33 cellular contexts compared by ENCODE assay signal in genomic region chr17:7391307-7391706, GRCh38. TPM values are rescaled to one million over a fixed set of nuclear protein-coding genes. Genes with fewer than 3 reads are reported as not detected.
DNase-seq lines count a peak whose midpoint lies in the region; ATAC-seq and TF ChIP-seq lines count a peak whose summit lies in the region.
"Had no signal": no experiment of that assay in that cellular context is flagged by ENCODE, and none has a peak within 500 bp of the region (broad histone marks: within the 10 kb centered on the region; RNA-seq: fewer than 3 reads in every experiment).

No MANE protein-coding gene starts in this region.

- H3K27me3 Mint-ChIP-seq in CD4-positive, CD25-positive, alpha-beta regulatory T cell = peaks cover 5% of the 10 kb centered on the region
- no peaks in the 10 kb centered on the region for H3K27me3 Mint-ChIP-seq in activated T-helper 17 cell treated with anti-CD3 and anti-CD28 coated beads, Interleukin-2, amount 50 U/mL, for 72 hours
- H3K27me3 Mint-ChIP-seq: activated CD4-positive, alpha-beta T cell treated with anti-CD3 and anti-CD28 coated beads for 36 hours; stimulated activated naive CD8-positive, alpha-beta T cell treated with anti-CD3 and anti-CD28 coated beads, Interleukin-15, Interleukin-2, amounts not matched to agents 100 ng/mL and 50 ng/mL, for 24 hours had no signal

- no peak for TF ChIP-seq CTCF in 22Rv1 (IDR thresholded peaks at IDR 0.05)

- no peak for ATAC-seq in CD4-positive, CD25-positive, alpha-beta regulatory T cell (ENCODE audit: low read depth in 2 of 2)
- ATAC-seq in activated T-helper 17 cell treated with anti-CD3 and anti-CD28 coated beads, Interleukin-2, amount 50 U/mL, for 72 hours (replicated peaks) = no peak
- ATAC-seq in GM21526 (IDR thresholded peaks at IDR 0.05; ENCODE audit: low FRiP score, unreplicated experiment) = no peak
- ATAC-seq: activated CD4-positive, alpha-beta T cell treated with anti-CD3 and anti-CD28 coated beads for 36 hours; body of pancreas; gastroesophageal sphincter; PC-3 had no signal

- peaks cover 44% of the 10 kb centered on the region for H3K36me3 ChIP-seq in CD4-positive, CD25-positive, alpha-beta regulatory T cell (ENCODE audit: control insufficient read depth, insufficient read depth, low read length)
- H3K36me3 ChIP-seq: adrenal gland, HAP-1 had no signal

- no peaks in the 10 kb centered on the region for H3K27me3 ChIP-seq in CD4-positive, CD25-positive, alpha-beta regulatory T cell (ENCODE audit: control insufficient read depth, insufficient read depth, low read length)
- H3K27me3 ChIP-seq: adrenal gland, body of pancreas, gastroesophageal sphincter, vagina had no signal

- no peaks in the 10 kb centered on the region for H3K9me3 Mint-ChIP-seq in CD4-positive, CD25-positive, alpha-beta regulatory T cell
- no peaks in the 10 kb centered on the region for H3K9me3 Mint-ChIP-seq in activated T-helper 17 cell treated with anti-CD3 and anti-CD28 coated beads, Interleukin-2, amount 50 U/mL, for 72 hours
- H3K9me3 Mint-ChIP-seq: stimulated activated naive CD8-positive, alpha-beta T cell treated with anti-CD3 and anti-CD28 coated beads, Interleukin-15, Interleukin-2, amounts not matched to agents 100 ng/mL and 50 ng/mL, for 24 hours had no signal

- no peaks in the 10 kb centered on the region for H3K9me3 ChIP-seq in CD4-positive, CD25-positive, alpha-beta regulatory T cell (ENCODE audit: control insufficient read depth in 2 of 2, low read length in 2 of 2)
- H3K9me3 ChIP-seq: adrenal gland, body of pancreas, gastroesophageal sphincter, HAP-1, SK-N-SH, thoracic aorta, vagina had no signal

- H3K4me3 Mint-ChIP-seq in CD4-positive, CD25-positive, alpha-beta regulatory T cell = peak overlapping the region; percentile 56 to 92 (median 82)
- H3K4me3 Mint-ChIP-seq in activated T-helper 17 cell treated with anti-CD3 and anti-CD28 coated beads, Interleukin-2, amount 50 U/mL, for 72 hours = peak overlapping the region; percentile 87
- H3K4me3 Mint-ChIP-seq: activated CD4-positive, alpha-beta T cell treated with anti-CD3 and anti-CD28 coated beads for 36 hours; stimulated activated naive CD8-positive, alpha-beta T cell treated with anti-CD3 and anti-CD28 coated beads, Interleukin-15, Interleukin-2, amounts not matched to agents 100 ng/mL and 50 ng/mL, for 24 hours had no signal

- peaks cover 3 to 48% (median 21%) of the 10 kb centered on the region in 4 donors for H3K4me1 Mint-ChIP-seq in CD4-positive, CD25-positive, alpha-beta regulatory T cell
- peaks cover 16% of the 10 kb centered on the region for H3K4me1 Mint-ChIP-seq in activated T-helper 17 cell treated with anti-CD3 and anti-CD28 coated beads, Interleukin-2, amount 50 U/mL, for 72 hours

- peak overlapping the region; percentile 26; the same call in 1 of the 2 replicates for H3K27ac ChIP-seq in 22Rv1
- H3K27ac ChIP-seq in CD4-positive, CD25-positive, alpha-beta regulatory T cell (ENCODE audit: insufficient read depth, low read length, poor library complexity, severe bottlenecking) = no peak overlapping the region
- H3K27ac ChIP-seq: adrenal gland, body of pancreas, thoracic aorta, vagina had no signal

- H3K4me1 ChIP-seq in CD4-positive, CD25-positive, alpha-beta regulatory T cell (ENCODE audit: control insufficient read depth, insufficient read depth, low read length, poor library complexity, severe bottlenecking) = peaks cover 46% of the 10 kb centered on the region

- no peak overlapping the region for H3K4me3 ChIP-seq in CD4-positive, CD25-positive, alpha-beta regulatory T cell (ENCODE audit: low read depth, low read length)
- H3K4me3 ChIP-seq: adrenal gland, body of pancreas, gastroesophageal sphincter, HAP-1, skin epidermis, thoracic aorta, vagina had no signal

- DNase-seq in CD4-positive, CD25-positive, alpha-beta regulatory T cell = no peak
- DNase-seq in lung microvascular endothelial cell (ENCODE audit: low read depth in 2 of 2) = peak; percentile 40 to 70
- DNase-seq in hypothalamus (lab: John Stamatoyannopoulos, UW) = no peak
- DNase-seq in DMS79 (lab: John Stamatoyannopoulos, UW) = no peak
- DNase-seq: activated CD4-positive, alpha-beta T cell treated with anti-CD3 and anti-CD28 coated beads for 36 hours; activated naive CD4-positive, alpha-beta T cell; activated T-cell treated with anti-CD3 and anti-CD28 coated beads, Interleukin-2, amount 50 U/mL, for 48 hours; body of pancreas; cerebellar nuclear complex; hippocampal formation; MM.1S; NCI-H1417 treated with DMSO at 0.1 percent for 48 hours; NCI-H2081 treated with DMSO at 0.1 percent for 48 hours; NCI-H2227 treated with DMSO at 0.1 percent for 48 hours; NCI-H69; PC-3; SK-N-SH; T-helper 9 cell had no signal

- peaks cover 17% of the 10 kb centered on the region for H3K36me3 Mint-ChIP-seq in CD4-positive, CD25-positive, alpha-beta regulatory T cell
- H3K36me3 Mint-ChIP-seq in activated T-helper 17 cell treated with anti-CD3 and anti-CD28 coated beads, Interleukin-2, amount 50 U/mL, for 72 hours (ENCODE audit: low read depth) = peaks cover 55% of the 10 kb centered on the region

- peak overlapping the region in 1 of 3 donors; percentile 31 for H3K27ac Mint-ChIP-seq in CD4-positive, CD25-positive, alpha-beta regulatory T cell
- peak overlapping the region; percentile 73 for H3K27ac Mint-ChIP-seq in activated T-helper 17 cell treated with anti-CD3 and anti-CD28 coated beads, Interleukin-2, amount 50 U/mL, for 72 hours
- H3K27ac Mint-ChIP-seq: activated CD4-positive, alpha-beta T cell treated with anti-CD3 and anti-CD28 coated beads for 36 hours; stimulated activated naive CD8-positive, alpha-beta T cell treated with anti-CD3 and anti-CD28 coated beads, Interleukin-15, Interleukin-2, amounts not matched to agents 100 ng/mL and 50 ng/mL, for 24 hours had no signal

RNA-seq across cellular contexts. Expression of gene PLSCR3, which starts 3.0 kb away (rescaled TPM):
- total RNA-seq in CD4-positive, CD25-positive, alpha-beta regulatory T cell = 113 TPM
- 100 to 1,000 TPM; 148 to 174 (median 153) TPM for polyA plus RNA-seq in CD4-positive, CD25-positive, alpha-beta regulatory T cell
- total RNA-seq in activated T-helper 17 cell treated with anti-CD3 and anti-CD28 coated beads, Interleukin-2, amount 50 U/mL, for 72 hours = 10 to 100 TPM; 62.8 to 94.4 TPM
- total RNA-seq in lung microvascular endothelial cell = 15.0 and 19.4 TPM in 2 replicates

RNA-seq across cellular contexts. Expression of gene TNK1, which starts 10.4 kb away (rescaled TPM):
- 4.8 TPM for total RNA-seq in CD4-positive, CD25-positive, alpha-beta regulatory T cell
- polyA plus RNA-seq in CD4-positive, CD25-positive, alpha-beta regulatory T cell = 1 to 10 TPM in 3 of 4 donors, under 1 TPM in 1; 0.42 to 3.8 (median 1.4) TPM
- total RNA-seq in activated T-helper 17 cell treated with anti-CD3 and anti-CD28 coated beads, Interleukin-2, amount 50 U/mL, for 72 hours = 1 to 10 TPM; 2.9 to 4.8 TPM
- 1.5 and 1.8 TPM in 2 replicates for total RNA-seq in lung microvascular endothelial cell

RNA-seq across cellular contexts. Expression of gene TMEM256, which starts 12.6 kb away (rescaled TPM):
- total RNA-seq in CD4-positive, CD25-positive, alpha-beta regulatory T cell = 23.0 TPM
- 10 to 100 TPM; 64.9 to 80.9 (median 66.7) TPM for polyA plus RNA-seq in CD4-positive, CD25-positive, alpha-beta regulatory T cell
- 10 to 100 TPM; 64.1 to 69.7 TPM for total RNA-seq in activated T-helper 17 cell treated with anti-CD3 and anti-CD28 coated beads, Interleukin-2, amount 50 U/mL, for 72 hours
- 141 and 232 TPM in 2 replicates for total RNA-seq in lung microvascular endothelial cell

RNA-seq across cellular contexts. Expression of gene NLGN2, which starts 16.3 kb away (rescaled TPM):
- total RNA-seq in CD4-positive, CD25-positive, alpha-beta regulatory T cell = 3.6 TPM
- polyA plus RNA-seq in CD4-positive, CD25-positive, alpha-beta regulatory T cell = not detected
- total RNA-seq in activated T-helper 17 cell treated with anti-CD3 and anti-CD28 coated beads, Interleukin-2, amount 50 U/mL, for 72 hours = 10 to 100 TPM in 1 of 2 donors, 1 to 10 TPM in 1; 4.5 to 21.7 TPM
- total RNA-seq in lung microvascular endothelial cell = 1.2 and 1.3 TPM in 2 replicates

RNA-seq across cellular contexts. Expression of gene SPEM1, which starts 28.8 kb away (rescaled TPM):
- total RNA-seq in CD4-positive, CD25-positive, alpha-beta regulatory T cell = not detected
- not detected for polyA plus RNA-seq in CD4-positive, CD25-positive, alpha-beta regulatory T cell
- total RNA-seq in activated T-helper 17 cell treated with anti-CD3 and anti-CD28 coated beads, Interleukin-2, amount 50 U/mL, for 72 hours = not detected
- total RNA-seq in lung microvascular endothelial cell = not detected in 2 replicates
- total RNA-seq: activated CD4-positive, alpha-beta T cell treated with anti-CD3 and anti-CD28 coated beads for 36 hours; adrenal gland; body of pancreas; fibroblast of lung; gastroesophageal sphincter; mucosa of gallbladder; PC-3; thoracic aorta; vagina had no signal
- polyA plus RNA-seq: adrenal gland, AG04450, BJ, fibroblast of lung, neural cell, SK-N-SH had no signal

Comparison
In these comparisons a context has a peak if more than half of its experiments do, and no peak if none do; other contexts are left out.
1. DNase-seq: peak in lung microvascular endothelial cell (2 of 2); none in CD4-positive, CD25-positive, alpha-beta regulatory T cell (0 of 3), hypothalamus (0 of 51) and DMS79 (single experiment).